In genomic region chr9:12884736-12885395, GRCh38 we compare ENCODE assay signal across 8 cellular contexts.
A peak's percentile ranks its signal among the peaks of the same experiment; 100 is the strongest.
DNase-seq lines count a peak whose midpoint lies in the region; ATAC-seq and TF ChIP-seq lines count a peak whose summit lies in the region.

No MANE protein-coding gene starts in this region.

- H3K27ac ChIP-seq in ACC112 (ENCODE audit: low read depth, low read length), result 0 out of 2 replicates have a peak overlapping the region, but pooled peaks have one; percentile 13

- peak overlapping the region; percentile 81 for H2AFZ ChIP-seq in ACC112 (ENCODE audit: low read length, unreplicated experiment)

- no peaks in the 10 kb centered on the region for H3K27me3 Mint-ChIP-seq in stimulated activated naive CD8-positive, alpha-beta T cell treated with anti-CD3 and anti-CD28 coated beads, Interleukin-15, amount 100 ng/mL, for 72 hours

- no peak overlapping the region for H3K4me3 Mint-ChIP-seq in stimulated activated naive CD8-positive, alpha-beta T cell treated with anti-CD3 and anti-CD28 coated beads, Interleukin-15, amount 100 ng/mL, for 72 hours

- TF ChIP-seq POLR2A in erythroblast (IDR thresholded peaks at IDR 0.05; ENCODE audit: low read length), result no peak

- H3K4me1 ChIP-seq in ACC112 (ENCODE audit: control insufficient read depth, insufficient read depth, low read length, unreplicated experiment), result peaks cover 42% of the 10 kb centered on the region

- H3K27me3 ChIP-seq in ACC112 (ENCODE audit: insufficient read depth, low read length), result no peaks in the 10 kb centered on the region

- no peak overlapping the region for H3K4me3 ChIP-seq in ACC112 (ENCODE audit: low read depth, low read length)

- H3K27ac Mint-ChIP-seq in stimulated activated naive CD8-positive, alpha-beta T cell treated with anti-CD3 and anti-CD28 coated beads, Interleukin-15, amount 100 ng/mL, for 72 hours, result no peak overlapping the region

- no peaks in the 10 kb centered on the region for H3K36me3 ChIP-seq in ACC112 (ENCODE audit: insufficient read depth, low read length)

- H3K4me1 Mint-ChIP-seq in stimulated activated naive CD8-positive, alpha-beta T cell treated with anti-CD3 and anti-CD28 coated beads, Interleukin-15, amount 100 ng/mL, for 72 hours, result no peaks in the 10 kb centered on the region

- ATAC-seq in GM21576 (IDR thresholded peaks at IDR 0.05; ENCODE audit: unreplicated experiment), result no peak
- ATAC-seq in GM18870 (IDR thresholded peaks at IDR 0.05; ENCODE audit: unreplicated experiment), result no peak
- no peak for ATAC-seq in stimulated activated naive CD8-positive, alpha-beta T cell treated with anti-CD3 and anti-CD28 coated beads, Interleukin-15, amount 100 ng/mL, for 72 hours

- peak; percentile 81 for DNase-seq in LHCN-M2 (ENCODE audit: low read depth)
- peak; percentile 43 for DNase-seq in astrocyte of the hippocampus (ENCODE audit: low read depth, low spot score)
- peak; percentile 79 for DNase-seq in kidney tubule cell (ENCODE audit: low spot score)
- no peak for DNase-seq in erythroblast (lab: John Stamatoyannopoulos, UW)
- no peak for DNase-seq in stimulated activated naive CD8-positive, alpha-beta T cell treated with anti-CD3 and anti-CD28 coated beads, Interleukin-15, amount 100 ng/mL, for 72 hours

- no peaks in the 10 kb centered on the region for H3K79me2 ChIP-seq in ACC112 (ENCODE audit: control insufficient read depth, insufficient read depth, low read length, unreplicated experiment)

- H3K9me3 Mint-ChIP-seq in stimulated activated naive CD8-positive, alpha-beta T cell treated with anti-CD3 and anti-CD28 coated beads, Interleukin-15, amount 100 ng/mL, for 72 hours, result peaks cover 2 to 12% of the 10 kb centered on the region in 2 donors

Comparison
In these comparisons a context has a peak if more than half of its experiments do, and no peak if none do; other contexts are left out.
1. DNase-seq: peak in LHCN-M2 (single experiment), astrocyte of the hippocampus (single experiment) and kidney tubule cell (single experiment); none in erythroblast (0 of 2) and stimulated activated naive CD8-positive, alpha-beta T cell treated with anti-CD3 and anti-CD28 coated beads, Interleukin-15, amount 100 ng/mL, for 72 hours (0 of 2).